19 cellular contexts compared by ENCODE assay signal in genomic region chr17:76843703-76844484, GRCh38. TPM values are rescaled to one million over a fixed set of nuclear protein-coding genes. Genes with fewer than 3 reads are reported as not detected.
DNase-seq lines count a peak whose midpoint lies in the region; ATAC-seq and TF ChIP-seq lines count a peak whose summit lies in the region.
"Had no signal": no experiment of that assay in that cellular context is flagged by ENCODE, and none has a peak within 500 bp of the region (broad histone marks: within the 10 kb centered on the region; RNA-seq: fewer than 3 reads in every experiment).

No MANE protein-coding gene starts in this region.

- no peak overlapping the region for H2BK12ac ChIP-seq in H9 (ENCODE audit: insufficient read length, low read depth, low read length)

- no peak overlapping the region for H4K8ac ChIP-seq in H9 (replicated peaks; ENCODE audit: insufficient read length, low read depth, low read length)

- H3K56ac ChIP-seq in H9 (ENCODE audit: insufficient read length, low read depth, low read length), result no peak overlapping the region

- ATAC-seq in GM21447 (IDR thresholded peaks at IDR 0.05; ENCODE audit: unreplicated experiment), result no peak

- peaks cover 11% of the 10 kb centered on the region; the same call in 1 of the 2 replicates for H3K4me1 ChIP-seq in H9 (ENCODE audit: insufficient read depth, low read length)

- no peak overlapping the region for H3K18ac ChIP-seq in H9 (ENCODE audit: insufficient read length, low read depth, low read length)

- no peak overlapping the region for H2BK15ac ChIP-seq in H9 (ENCODE audit: low read depth, low read length)

- peak; percentile 16; the same call in 1 of the 3 replicates for TF ChIP-seq CTCF in H9 (conservative IDR thresholded peaks at IDR 0.05)

- H3K4me1 Mint-ChIP-seq in H9, result peaks cover 41 to 45% of the 10 kb centered on the region in 2 experiments

- H3K4me3 Mint-ChIP-seq in H9, result no peak overlapping the region; a peak in 1 of 5 replicates

- no peaks in the 10 kb centered on the region; the same call in 1 of the 2 replicates for H3K27me3 ChIP-seq in H9 (ENCODE audit: insufficient read depth, low read length)

- H3T11ph ChIP-seq in H9 (ENCODE audit: low read length), result no peak overlapping the region

- no peaks in the 10 kb centered on the region; a peak in 1 of 5 replicates for H3K9me3 Mint-ChIP-seq in H9

- H3K79me2 ChIP-seq in H9 (ENCODE audit: insufficient read depth, low read length), result no peaks in the 10 kb centered on the region
- H3K79me2 ChIP-seq: parathyroid adenoma had no signal

- no peak overlapping the region for H2BK5ac ChIP-seq in H9 (ENCODE audit: insufficient read length, low read length)

- no peak overlapping the region for H2AFZ ChIP-seq in H9 (ENCODE audit: low read length)
- H2AFZ ChIP-seq: parathyroid adenoma had no signal

- H3K27me3 Mint-ChIP-seq in H9 (ENCODE audit: low read depth), result peaks cover 51% of the 10 kb centered on the region

- H2BK20ac ChIP-seq in H9 (ENCODE audit: low read depth, low read length, poor library complexity, severe bottlenecking), result no peak overlapping the region

- H3K23me2 ChIP-seq in H9 (ENCODE audit: insufficient read length, low read depth, low read length, poor library complexity, severe bottlenecking), result peaks cover 19% of the 10 kb centered on the region

- no peak overlapping the region; a peak in 1 of 7 replicates for H3K27ac Mint-ChIP-seq in H9

- no peak overlapping the region for H4K5ac ChIP-seq in H9 (ENCODE audit: insufficient read length, low read depth, low read length)

- no peak overlapping the region for H3K23ac ChIP-seq in H9 (ENCODE audit: insufficient read length, low read depth, low read length)

- H3K9me3 ChIP-seq in H9 (ENCODE audit: control insufficient read depth, low read depth, low read length), result no peaks in the 10 kb centered on the region
- H3K9me3 ChIP-seq: esophagus muscularis mucosa, heart right ventricle, MG63, spleen had no signal

- H3K79me1 ChIP-seq in H9 (ENCODE audit: insufficient read depth, low read depth, low read length, poor library complexity, severe bottlenecking), result no peaks in the 10 kb centered on the region

- H3K14ac ChIP-seq in H9 (ENCODE audit: insufficient read depth, low read length), result no peak overlapping the region

- H4K91ac ChIP-seq in H9 (ENCODE audit: insufficient read length, low read depth, low read length), result no peak overlapping the region

- H3K27ac ChIP-seq in H9 (ENCODE audit: insufficient read length, low read depth, low read length), result no peak overlapping the region
- H3K27ac ChIP-seq: C4-2B, esophagus muscularis mucosa, heart right ventricle, parathyroid adenoma, spleen had no signal

- H3K4ac ChIP-seq in H9 (ENCODE audit: low read depth, low read length), result no peak overlapping the region

- H2BK120ac ChIP-seq in H9 (ENCODE audit: low read depth, low read length, poor library complexity, severe bottlenecking), result no peak overlapping the region

- no peak overlapping the region for H3K4me2 ChIP-seq in H9 (ENCODE audit: insufficient read depth, insufficient read length, low read length)

- no CpG with 5 or more reads among the region's 10 CpGs for WGBS in H9 (ENCODE audit: extremely low coverage, insufficient read length, low lambda C conversion rate)

- no peaks in the 10 kb centered on the region for H4K20me1 ChIP-seq in H9 (ENCODE audit: control insufficient read depth, insufficient read depth, insufficient read length)

- no peaks in the 10 kb centered on the region for H3K36me3 Mint-ChIP-seq in H9 (ENCODE audit: insufficient read depth in 1 of 3, low read depth in 3 of 3)

- DNase-seq in COLO668 (lab: John Stamatoyannopoulos, UW; ENCODE audit: unreplicated experiment), result peak; percentile 6
- DNase-seq in H9, result peak; percentile 54
- peak; percentile 63 for DNase-seq in RPMI7951 (ENCODE audit: low read depth)
- DNase-seq in kidney tubule cell (ENCODE audit: low spot score), result peak; percentile 22
- no peak for DNase-seq in NCI-H2171 (lab: John Stamatoyannopoulos, UW)
- DNase-seq in NCI-H526 (lab: John Stamatoyannopoulos, UW), result no peak
- DNase-seq in NCI-H1694 treated with DMSO at 0.1 percent for 48 hours (lab: John Stamatoyannopoulos, UW), result no peak
- DNase-seq: activated gamma-delta T cell; cortex of kidney; DMS79 treated with DMSO at 0.1 percent for 48 hours; heart right ventricle; MG63; NCI-H2227 treated with DMSO at 0.1 percent for 48 hours; spleen; stimulated activated naive CD4-positive, alpha-beta T cell treated with Interleukin-2 at 50 U/mL for 16 hours had no signal

- H3K9ac ChIP-seq in H9 (ENCODE audit: extremely low read depth, insufficient read length, low read length), result no peak overlapping the region
- H3K9ac ChIP-seq: parathyroid adenoma had no signal

- no peak overlapping the region for H2AK5ac ChIP-seq in H9 (ENCODE audit: insufficient read length, low read length)

RNA-seq across cellular contexts. Expression of gene MGAT5B, which starts 24.3 kb away (rescaled TPM):
- total RNA-seq in H9 (2021), result 4.6 and 4.9 TPM in 2 replicates
- total RNA-seq in RPMI7951 (2014; rRNA removed; shearing (Covaris generic)), result 4.9 and 6.9 TPM in 2 replicates

Comparison
In these comparisons a context has a peak if more than half of its experiments do, and no peak if none do; other contexts are left out.
1. DNase-seq: peak in COLO668 (single experiment), H9 (single experiment), RPMI7951 (single experiment) and kidney tubule cell (single experiment); none in NCI-H2171 (single experiment), NCI-H526 (0 of 2) and NCI-H1694 treated with DMSO at 0.1 percent for 48 hours (single experiment).